27 cellular contexts compared by ENCODE assay signal in genomic region chr5:138169124-138169523, GRCh38. TPM values are rescaled to one million over a fixed set of nuclear protein-coding genes. Genes with fewer than 3 reads are reported as not detected.
"Had no signal": no experiment of that assay in that cellular context is flagged by ENCODE, and none has a peak within 500 bp of the region (broad histone marks: within the 10 kb centered on the region; RNA-seq: fewer than 3 reads in every experiment).

No MANE protein-coding gene starts in this region.

- H3K4me1 ChIP-seq: suprapubic skin, testis, thyroid gland, tibial artery, tibial nerve, transverse colon, upper lobe of left lung, upper lobe of right lung, uterus, vagina had no signal

- H3K27ac ChIP-seq: stomach, suprapubic skin, testis, thoracic aorta, thyroid gland, tibial artery, tibial nerve, transverse colon, upper lobe of left lung, upper lobe of right lung, uterus, vagina had no signal

- DNase-seq: stimulated activated CD4-positive, alpha-beta T cell treated with anti-CD3 and anti-CD28 coated beads, Interleukin-2, amount 100 ng/mL, for 48 hours; stimulated activated CD4-positive, alpha-beta T cell treated with anti-CD3 and anti-CD28 coated beads, Interleukin-4, amount 100 ng/mL, for 1 hour; stimulated activated CD4-positive, alpha-beta T cell treated with anti-CD3 and anti-CD28 coated beads, Interleukin-4, amount 100 ng/mL, for 24 hours; stimulated activated CD4-positive, alpha-beta T cell treated with anti-CD3 and anti-CD28 coated beads, Interleukin-4, amount 100 ng/mL, for 4 hours; stimulated activated CD8-positive, alpha-beta memory T cell treated with anti-CD3 and anti-CD28 coated beads, Interleukin-4, amount 100 ng/mL, for 48 hours; stimulated activated naive B cell treated with anti-CD40 and anti-IgM and Interleukin-4, amounts not matched to agents 10 μg/mL and 1 μg/mL and 100 μg/mL, for 72 hours; stimulated activated naive CD4-positive, alpha-beta T cell; stimulated activated naive CD4-positive, alpha-beta T cell treated with Interleukin-2 at 50 U/mL for 16 hours; stimulated activated naive CD8-positive, alpha-beta T cell treated with anti-CD3 and anti-CD28 coated beads, Interleukin-15, amount 100 ng/mL, for 72 hours; stimulated activated naive CD8-positive, alpha-beta T cell treated with anti-CD3 and anti-CD28 coated beads, Interleukin-15, Interleukin-2, amounts not matched to agents 100 U/mL and 50 U/mL, for 24 hours; stomach; substantia nigra; testis; thyroid gland; tibial artery; transverse colon; trophoblast cell; upper lobe of left lung; upper lobe of right lung; uterus had no signal

- H3K9me3 Mint-ChIP-seq: stimulated activated memory B cell treated with anti-CD40 and anti-IgM and Interleukin-4, amounts not matched to agents 10 μg/mL and 1 μg/mL and 100 μg/mL, for 72 hours; stimulated activated naive B cell treated with anti-CD40 and anti-IgM and Interleukin-4, amounts not matched to agents 10 μg/mL and 1 μg/mL and 100 μg/mL, for 72 hours; stimulated activated naive CD8-positive, alpha-beta T cell treated with anti-CD3 and anti-CD28 coated beads, Interleukin-15, amount 100 ng/mL, for 72 hours; stimulated activated naive CD8-positive, alpha-beta T cell treated with anti-CD3 and anti-CD28 coated beads, Interleukin-15, Interleukin-2, amounts not matched to agents 100 ng/mL and 50 ng/mL, for 24 hours; type B pancreatic cell had no signal

- H3K36me3 ChIP-seq: uterus had no signal

- H3K4me3 ChIP-seq: stomach, suprapubic skin, testis, thoracic aorta, thyroid gland, tibial artery, tibial nerve, transverse colon, upper lobe of left lung, upper lobe of right lung, uterus, vagina had no signal

- ATAC-seq: stimulated activated memory B cell treated with anti-CD40 and anti-IgM and Interleukin-4, amounts not matched to agents 10 μg/mL and 1 μg/mL and 100 μg/mL, for 72 hours; stimulated activated naive B cell treated with anti-CD40 and anti-IgM and Interleukin-4, amounts not matched to agents 10 μg/mL and 1 μg/mL and 100 μg/mL, for 72 hours; stimulated activated naive CD8-positive, alpha-beta T cell treated with anti-CD3 and anti-CD28 coated beads, Interleukin-15, amount 100 ng/mL, for 72 hours; stimulated activated naive CD8-positive, alpha-beta T cell treated with anti-CD3 and anti-CD28 coated beads, Interleukin-15, Interleukin-2, amounts not matched to agents 100 U/mL and 50 U/mL, for 24 hours; upper lobe of right lung had no signal

- H3K27me3 ChIP-seq: stomach, suprapubic skin, testis, thyroid gland, tibial artery, tibial nerve, transverse colon, upper lobe of left lung, upper lobe of right lung, uterus, vagina had no signal

- H3K27ac Mint-ChIP-seq: stimulated activated memory B cell treated with anti-CD40 and anti-IgM and Interleukin-4, amounts not matched to agents 10 μg/mL and 1 μg/mL and 100 μg/mL, for 72 hours; stimulated activated naive B cell treated with anti-CD40 and anti-IgM and Interleukin-4, amounts not matched to agents 10 μg/mL and 1 μg/mL and 100 μg/mL, for 72 hours; type B pancreatic cell had no signal

- H3K9me3 ChIP-seq: stomach, suprapubic skin, testis, thoracic aorta, thyroid gland, tibial artery, tibial nerve, transverse colon, upper lobe of left lung, upper lobe of right lung, uterus, vagina had no signal

- H3K4me1 Mint-ChIP-seq: stimulated activated naive CD8-positive, alpha-beta T cell treated with anti-CD3 and anti-CD28 coated beads, Interleukin-15, amount 100 ng/mL, for 72 hours had no signal

- H3K4me3 Mint-ChIP-seq: stimulated activated memory B cell treated with anti-CD40 and anti-IgM and Interleukin-4, amounts not matched to agents 10 μg/mL and 1 μg/mL and 100 μg/mL, for 72 hours; stimulated activated naive B cell treated with anti-CD40 and anti-IgM and Interleukin-4, amounts not matched to agents 10 μg/mL and 1 μg/mL and 100 μg/mL, for 72 hours; stimulated activated naive CD8-positive, alpha-beta T cell treated with anti-CD3 and anti-CD28 coated beads, Interleukin-15, amount 100 ng/mL, for 72 hours; stimulated activated naive CD8-positive, alpha-beta T cell treated with anti-CD3 and anti-CD28 coated beads, Interleukin-15, Interleukin-2, amounts not matched to agents 100 ng/mL and 50 ng/mL, for 24 hours; type B pancreatic cell had no signal

RNA-seq across cellular contexts. Expression of gene NME5, which starts 29.9 kb away (rescaled TPM):
- total RNA-seq: transverse colon, vagina had no signal
